ENCODE assay signal across 24 cellular contexts in the genomic region with DNA sequence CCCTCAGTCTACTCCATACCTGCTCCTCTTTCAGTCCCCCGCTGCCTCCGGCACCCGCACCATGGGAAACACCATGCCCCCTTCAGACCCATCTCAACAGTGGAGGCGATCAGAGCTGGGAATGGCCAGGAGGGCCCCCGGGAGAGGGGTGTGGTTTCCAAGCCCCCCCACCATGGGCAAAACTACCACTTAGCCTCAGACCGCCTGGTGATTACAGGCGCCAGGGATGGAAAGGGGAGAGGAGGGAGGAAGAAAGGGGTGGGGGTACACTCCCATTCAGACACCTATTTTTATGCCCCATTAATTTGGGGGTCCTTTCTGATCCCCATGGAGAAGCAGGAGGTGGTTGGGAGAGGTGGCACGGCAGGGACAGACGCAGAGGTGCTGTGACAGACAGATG.
"Had no signal": no experiment of that assay in that cellular context is flagged by ENCODE, and none has a peak within 500 bp of the region (broad histone marks: within the 10 kb centered on the region; RNA-seq: fewer than 3 reads in every experiment).

A gene (minus strand): TSS at position 101 of the 400 bp plus-strand sequence.

- H3K4me1 ChIP-seq: testis had no signal

- H3K4me3 Mint-ChIP-seq: activated CD4-positive, alpha-beta T cell treated with anti-CD3 and anti-CD28 coated beads for 36 hours; activated CD8-positive, alpha-beta memory T cell treated with anti-CD3 and anti-CD28 coated beads, Interleukin-2, amount 10 ng/mL, durations not matched to agents 7 days and 5 days; activated CD8-positive, alpha-beta T cell treated with anti-CD3 and anti-CD28 coated beads, Interleukin-2, amount 10 ng/mL, durations not matched to agents 7 days and 5 days; mesothelial cell of epicardium; naive thymus-derived CD4-positive, alpha-beta T cell; T-cell; T-helper 2 cell treated with Interferon-gamma antibody and Interleukin-4, amounts not matched to agents 5 μg/mL and 100 μg/mL, for 36 hours had no signal

- DNase-seq: activated CD4-positive, alpha-beta T cell treated with anti-CD3 and anti-CD28 coated beads for 36 hours; activated CD4-positive, CD25-positive, alpha-beta regulatory T cell; activated CD8-positive, alpha-beta memory T cell treated with anti-CD3 and anti-CD28 coated beads, Interleukin-2, amount 10 ng/mL, durations not matched to agents 7 days and 5 days; activated CD8-positive, alpha-beta T cell treated with anti-CD3 and anti-CD28 coated beads, Interleukin-2, amount 10 ng/mL, durations not matched to agents 7 days and 5 days; activated naive CD4-positive, alpha-beta T cell treated with Interleukin-2 at 50 U/mL for 16 hours; activated T-cell treated with anti-CD3 and anti-CD28 coated beads, Interleukin-2, amount 50 U/mL, for 48 hours; amygdala; caudate nucleus; left cardiac atrium; naive thymus-derived CD4-positive, alpha-beta T cell; ovary; stimulated activated CD4-positive, alpha-beta T cell treated with anti-CD3 and anti-CD28 coated beads, Interleukin-4, amount 100 ng/mL, for 4 hours; stimulated activated naive CD8-positive, alpha-beta T cell treated with anti-CD3 and anti-CD28 coated beads, Interleukin-15, Interleukin-2, amounts not matched to agents 100 U/mL and 50 U/mL, for 24 hours; T-cell; testis; trophoblast cell had no signal

- H3K9me3 Mint-ChIP-seq: mesothelial cell of epicardium; naive thymus-derived CD4-positive, alpha-beta T cell; T-cell; T-helper 2 cell treated with Interferon-gamma antibody and Interleukin-4, amounts not matched to agents 5 μg/mL and 100 μg/mL, for 36 hours had no signal

- H3K27me3 ChIP-seq: gastroesophageal sphincter, hepatocyte, ovary, testis had no signal

- H3K4me3 ChIP-seq: gastroesophageal sphincter, hepatocyte, ovary, skin epidermis, testis had no signal

- H3K27me3 Mint-ChIP-seq: activated CD4-positive, alpha-beta T cell treated with anti-CD3 and anti-CD28 coated beads for 36 hours; activated CD8-positive, alpha-beta memory T cell treated with anti-CD3 and anti-CD28 coated beads, Interleukin-2, amount 10 ng/mL, durations not matched to agents 7 days and 5 days; progenitor cell of endocrine pancreas; T-cell had no signal

- H3K4me2 ChIP-seq: hepatocyte had no signal

- H3K27ac ChIP-seq: gastroesophageal sphincter, hepatocyte, neutrophil, ovary, skin epidermis, testis had no signal

- H3K27ac Mint-ChIP-seq: activated CD4-positive, alpha-beta T cell treated with anti-CD3 and anti-CD28 coated beads for 36 hours; activated CD8-positive, alpha-beta memory T cell treated with anti-CD3 and anti-CD28 coated beads, Interleukin-2, amount 10 ng/mL, durations not matched to agents 7 days and 5 days; activated CD8-positive, alpha-beta T cell treated with anti-CD3 and anti-CD28 coated beads, Interleukin-2, amount 10 ng/mL, durations not matched to agents 7 days and 5 days; mesothelial cell of epicardium; T-helper 2 cell treated with Interferon-gamma antibody and Interleukin-4, amounts not matched to agents 5 μg/mL and 100 μg/mL, for 36 hours had no signal

- H2AFZ ChIP-seq: hepatocyte had no signal

- H3K36me3 ChIP-seq: ovary had no signal

- ATAC-seq: activated CD4-positive, alpha-beta T cell treated with anti-CD3 and anti-CD28 coated beads for 36 hours; activated CD8-positive, alpha-beta memory T cell treated with anti-CD3 and anti-CD28 coated beads, Interleukin-2, amount 10 ng/mL, durations not matched to agents 7 days and 5 days; activated CD8-positive, alpha-beta T cell treated with anti-CD3 and anti-CD28 coated beads, Interleukin-2, amount 10 ng/mL, durations not matched to agents 7 days and 5 days; gastroesophageal sphincter; left cardiac atrium; naive thymus-derived CD4-positive, alpha-beta T cell; sciatic nerve; stimulated activated naive CD8-positive, alpha-beta T cell treated with anti-CD3 and anti-CD28 coated beads, Interleukin-15, Interleukin-2, amounts not matched to agents 100 U/mL and 50 U/mL, for 24 hours; T-cell had no signal
